ENCODE assay signal across 26 cellular contexts in the genomic region with DNA sequence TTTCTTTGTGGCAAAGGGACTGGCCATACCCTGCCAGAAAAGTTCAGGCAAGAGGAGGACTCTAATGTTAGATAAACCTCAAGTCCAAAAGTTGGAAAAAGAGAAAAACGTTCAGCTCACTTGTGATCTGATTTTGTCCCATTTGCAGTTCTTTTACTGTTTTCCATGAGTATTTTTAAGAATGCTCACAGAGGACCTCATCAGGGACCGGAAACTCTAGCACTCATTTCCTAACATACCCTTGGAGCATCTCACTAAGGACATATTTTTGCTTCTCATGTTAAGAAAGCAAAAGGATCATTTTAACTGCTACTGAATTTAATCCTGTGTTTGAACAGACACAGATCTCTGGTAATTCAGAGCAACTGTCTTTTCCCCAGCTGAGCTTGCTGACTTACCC. TPM values are rescaled to one million over a fixed set of nuclear protein-coding genes. Genes with fewer than 3 reads are reported as not detected.
A peak's percentile ranks its signal among the peaks of the same experiment; 100 is the strongest.
DNase-seq lines count a peak whose midpoint lies in the region; ATAC-seq and TF ChIP-seq lines count a peak whose summit lies in the region.
"Had no signal": no experiment of that assay in that cellular context is flagged by ENCODE, and none has a peak within 500 bp of the region (broad histone marks: within the 10 kb centered on the region; RNA-seq: fewer than 3 reads in every experiment).

No MANE protein-coding gene starts in this region.

- no peaks in the 10 kb centered on the region for H3K9me3 ChIP-seq in A673 (ENCODE audit: low read depth, low read length, poor library complexity, severe bottlenecking)
- no peaks in the 10 kb centered on the region for H3K9me3 ChIP-seq in IMR-90 (ENCODE audit: control insufficient read depth, insufficient read depth, low read length)
- no peaks in the 10 kb centered on the region for H3K9me3 ChIP-seq in hepatocyte (ENCODE audit: low read depth)
- no peaks in the 10 kb centered on the region for H3K9me3 ChIP-seq in psoas muscle
- H3K9me3 ChIP-seq: MG63, prostate gland, SK-N-SH had no signal

- 80% methylated on average over 1 of the region's 2 CpGs; no CpG with 5 or more reads in 1 of the 2 experiments for WGBS in IMR-90 (ENCODE audit: extremely low coverage in 2 of 2, insufficient read length in 1 of 2), 2 experiments
- 74% methylated on average over 2 of the region's 2 CpGs for WGBS in hepatocyte (ENCODE audit: low lambda C conversion rate, missing lambda C conversion rate)
- WGBS in psoas muscle, 3 donors, result 46 to 60% (median 58%) methylated on average over 2 of the region's 2 CpGs

- TF ChIP-seq CTCF in A673 (conservative IDR thresholded peaks at IDR 0.05; ENCODE audit: low read depth, low read length) (no peak), IMR-90 (conservative IDR thresholded peaks at IDR 0.05; ENCODE audit: low read depth, low read length) (no peak), hepatocyte (IDR thresholded peaks at IDR 0.05; ENCODE audit: poor library complexity) (no peak), psoas muscle (IDR thresholded peaks at IDR 0.05) (no peak)

- H2BK5ac ChIP-seq in IMR-90 (ENCODE audit: low read depth, low read length, poor library complexity, severe bottlenecking), result no peak overlapping the region

- POLR2A ChIA-PET in A673 (lab: Charles Lee; ENCODE audit: low non-redundant PET), result no interaction called here
- POLR2A ChIA-PET in IMR-90 (lab: Charles Lee; ENCODE audit: unreplicated experiment), result no interaction called here

- H3K9ac ChIP-seq in IMR-90 (ENCODE audit: low read depth, low read length), result peak overlapping the region; percentile 35; the same call in 1 of the 2 replicates
- H3K9ac ChIP-seq: SK-N-SH had no signal

- H3K4me3 ChIP-seq in A673 (ENCODE audit: low read depth, low read length, poor library complexity, severe bottlenecking) (no peak overlapping the region), IMR-90 (ENCODE audit: insufficient read depth, low read depth, low read length) (no peak overlapping the region), hepatocyte (no peak overlapping the region), psoas muscle (no peak overlapping the region)
- H3K4me3 ChIP-seq: K562, MG63, prostate gland, spleen had no signal

- TF ChIP-seq RAD21 in IMR-90 (IDR thresholded peaks at IDR 0.05; ENCODE audit: low read length), result no peak

- DNase-seq in A673 (ENCODE audit: low spot score), result no peak
- no peak for DNase-seq in IMR-90
- no peak for DNase-seq in hepatocyte (ENCODE audit: low spot score)
- DNase-seq in psoas muscle, result no peak
- no peak for DNase-seq in OCI-M1 (lab: John Stamatoyannopoulos, UW)
- DNase-seq in globus pallidus (ENCODE audit: low spot score), result no peak
- DNase-seq in activated CD8-positive, alpha-beta memory T cell treated with anti-CD3 and anti-CD28 coated beads, Interleukin-2, amount 50 U/mL, for 48 hours, result no peak
- DNase-seq: activated CD4-positive, alpha-beta T cell treated with anti-CD3 and anti-CD28 coated beads, Interleukin-2, amount 10 ng/mL, durations not matched to agents 24 days and 14 days; activated CD8-positive, alpha-beta memory T cell treated with anti-CD3 and anti-CD28 coated beads, Interleukin-2, amount 10 ng/mL, durations not matched to agents 7 days and 5 days; erythroblast; MG63; midbrain; NCI-H1436; NCI-H2171; NCI-H524 treated with DMSO at 0.1 percent for 48 hours; SK-N-SH; spleen; stimulated activated CD4-positive, alpha-beta T cell treated with anti-CD3 and anti-CD28 coated beads, Interleukin-4, amount 100 ng/mL, for 1 hour; stimulated activated naive CD4-positive, alpha-beta T cell had no signal

- in situ Hi-C loops in IMR-90 (cut with MboI; ENCODE audit: low sequenced_read_pairs), result no loop called here

- H2AK9ac ChIP-seq in IMR-90 (replicated peaks; ENCODE audit: low read depth, low read length, poor library complexity), result no peak overlapping the region

- peak overlapping the region; percentile 22; the same call in 1 of the 2 replicates for H3K14ac ChIP-seq in IMR-90 (replicated peaks; ENCODE audit: low read depth, low read length)

- H3K4me1 ChIP-seq in A673 (ENCODE audit: insufficient read depth, low read length, poor library complexity, severe bottlenecking), result peaks cover 29% of the 10 kb centered on the region
- peaks cover 15% of the 10 kb centered on the region for H3K4me1 ChIP-seq in IMR-90 (ENCODE audit: control insufficient read depth, insufficient read depth, low read length)
- H3K4me1 ChIP-seq in hepatocyte (ENCODE audit: insufficient read depth), result peaks cover 14% of the 10 kb centered on the region
- H3K4me1 ChIP-seq in psoas muscle, result peaks cover 7% of the 10 kb centered on the region

- BruUV-seq in A673 (replicated peaks; lab: Mats Ljungman, UMichigan), result no TSS peak
- BruUV-seq in IMR-90 (replicated peaks; lab: Mats Ljungman, UMichigan), result no TSS peak

- peak overlapping the region; percentile 35 for H3K4ac ChIP-seq in IMR-90 (ENCODE audit: low read depth, low read length)

- H3K56ac ChIP-seq in IMR-90 (ENCODE audit: extremely low read depth, insufficient read depth, low read length), result no peak overlapping the region

- no peak overlapping the region; the same call in 1 of the 2 replicates for H2BK20ac ChIP-seq in IMR-90 (ENCODE audit: low read depth, low read length)

- H3K79me2 ChIP-seq in hepatocyte, result no peaks in the 10 kb centered on the region

- H3K36me3 ChIP-seq in A673 (ENCODE audit: insufficient read depth, low read length, poor library complexity, severe bottlenecking) (no peaks in the 10 kb centered on the region), IMR-90 (ENCODE audit: control insufficient read depth, insufficient read depth, low read length) (no peaks in the 10 kb centered on the region), hepatocyte (replicated peaks; ENCODE audit: insufficient read depth, low read depth) (no peaks in the 10 kb centered on the region), psoas muscle (ENCODE audit: insufficient read depth in 1 of 2, low read depth in 1 of 2) (no peaks in the 10 kb centered on the region)
- H3K36me3 ChIP-seq: MG63, prostate gland, spleen had no signal

- ATAC-seq in IMR-90 (ENCODE audit: low read depth), result no peak; the same call in 1 of the 2 replicates
- ATAC-seq in psoas muscle, result no peak
- no peak for ATAC-seq in GM21528 (IDR thresholded peaks at IDR 0.05; ENCODE audit: low FRiP score, unreplicated experiment)
- ATAC-seq: activated CD8-positive, alpha-beta memory T cell treated with anti-CD3 and anti-CD28 coated beads, Interleukin-2, amount 10 ng/mL, durations not matched to agents 7 days and 5 days; K562 had no signal

- no peak overlapping the region for H2BK15ac ChIP-seq in IMR-90 (ENCODE audit: low read depth, low read length)

- H3K23ac ChIP-seq in IMR-90 (ENCODE audit: low read depth, low read length), result no peak overlapping the region

- H3K4me2 ChIP-seq in IMR-90 (ENCODE audit: low read depth, low read length) (peak overlapping the region; percentile 74), hepatocyte (peak overlapping the region; percentile 59)
- H3K4me2 ChIP-seq: SK-N-SH had no signal

- no peak for TF ChIP-seq POLR2A in IMR-90 (IDR thresholded peaks at IDR 0.05; ENCODE audit: low read depth, low read length)

- peak overlapping the region; percentile 5; the same call in 1 of the 2 replicates for H4K91ac ChIP-seq in IMR-90 (ENCODE audit: insufficient read depth, low read depth, low read length)

- H2AK5ac ChIP-seq in IMR-90 (ENCODE audit: low read depth, low read length), result peak overlapping the region; percentile 59; the same call in 1 of the 2 replicates

- H4K20me1 ChIP-seq in IMR-90 (ENCODE audit: insufficient read depth, low read length) (no peaks in the 10 kb centered on the region), hepatocyte (ENCODE audit: insufficient read depth, poor library complexity, severe bottlenecking) (no peaks in the 10 kb centered on the region)

- H2AFZ ChIP-seq in IMR-90 (replicated peaks; ENCODE audit: low read length, poor library complexity) (no peak overlapping the region), hepatocyte (no peak overlapping the region)

- H4K8ac ChIP-seq in IMR-90 (ENCODE audit: low read depth in 2 of 2, low read length in 2 of 2), result peak overlapping the region in 1 of 2 experiments; percentile 12; a peak in 1 of 4 replicates

- no peaks in the 10 kb centered on the region for H3K79me1 ChIP-seq in IMR-90 (ENCODE audit: low read depth in 1 of 2, low read length in 2 of 2)

- CTCF ChIA-PET in A673 (lab: Charles Lee) (no interaction called here), IMR-90 (lab: Yijun Ruan, JAX) (no interaction called here)

- H3K27me3 ChIP-seq in A673 (replicated peaks; ENCODE audit: insufficient read depth, low read depth, low read length, poor library complexity) (no peaks in the 10 kb centered on the region), IMR-90 (ENCODE audit: control insufficient read depth, insufficient read depth, low read length) (peaks cover 9% of the 10 kb centered on the region), hepatocyte (no peaks in the 10 kb centered on the region), psoas muscle (ENCODE audit: insufficient read depth in 3 of 3, low read length in 2 of 3) (peaks cover 0 to 6% (median 0%) of the 10 kb centered on the region in 3 donors)
- H3K27me3 ChIP-seq: MG63 had no signal

- H2BK120ac ChIP-seq in IMR-90 (ENCODE audit: low read depth, low read length), result peak overlapping the region; percentile 18; the same call in 1 of the 2 replicates

- peak overlapping the region; percentile 60 for H3K18ac ChIP-seq in IMR-90 (ENCODE audit: low read depth, low read length)

- intact Hi-C loops in A673 (cut with micrococcal nuclease; ENCODE audit: unreplicated experiment) (no loop called here), IMR-90 (cut with micrococcal nuclease) (loop anchor here (5.0 kb wide), 1 partner anchor 159 kb away; no protein-coding TSS in a partner anchor), psoas muscle (cut with DNase I) (no loop called here)

- 0 out of 2 replicates have a peak, but pooled peaks cover 3% of the 10 kb centered on the region for H3K9me1 ChIP-seq in IMR-90 (ENCODE audit: insufficient read depth, low read length)

- H4K5ac ChIP-seq in IMR-90 (ENCODE audit: low read depth, low read length), result peak overlapping the region; percentile 34; the same call in 1 of the 2 replicates

- H3K27ac ChIP-seq in A673 (ENCODE audit: low read depth, low read length, poor library complexity, severe bottlenecking), result peak overlapping the region; percentile 76
- peak overlapping the region; percentile 83; the same call in 1 of the 2 replicates for H3K27ac ChIP-seq in IMR-90 (ENCODE audit: insufficient read depth, low read length)
- peak overlapping the region; percentile 88 for H3K27ac ChIP-seq in hepatocyte
- peak overlapping the region; percentile 5 for H3K27ac ChIP-seq in psoas muscle
- H3K27ac ChIP-seq: C4-2B, spleen, VCaP had no signal

- no peaks in the 10 kb centered on the region for H3K9me2 ChIP-seq in hepatocyte (replicated peaks; ENCODE audit: insufficient read depth)
- H3K9me2 ChIP-seq: SK-N-SH had no signal

- dilution Hi-C loops in IMR-90 (cut with HindIII; ENCODE audit: low sequenced_read_pairs, unreplicated experiment), result no loop called here

RNA-seq across cellular contexts. Expression of a gene that starts 42.5 kb away (rescaled TPM):
- total RNA-seq in A673 (2021), result 0.86 and 1.5 TPM in 2 replicates
- total RNA-seq in IMR-90 (2012; rRNA removed), result 1.7 and 2.3 TPM in 2 replicates
- polyA plus RNA-seq in IMR-90 (2012; rRNA removed), result 0.83 and 1.0 TPM in 2 replicates
- 0.35 and 0.63 TPM in 2 replicates for polyA plus RNA-seq in IMR-90 (2012; cell fraction: cytosol; rRNA removed)
- polyA plus RNA-seq in IMR-90 (2012; cell fraction: nucleus; rRNA removed; ENCODE audit: low replicate concordance), result 0.21 and 0.54 TPM in 2 replicates
- 21.2 and 23.2 TPM in 2 replicates for total RNA-seq in hepatocyte
- 28.3 and 33.3 TPM in 2 replicates for polyA plus RNA-seq in hepatocyte
- total RNA-seq in psoas muscle, result 1 to 10 TPM; 3.4 to 6.4 (median 4.2) TPM
- 1 to 10 TPM in 2 of 3 donors, under 1 TPM in 1; 0.80 to 1.9 (median 1.2) TPM for polyA plus RNA-seq in psoas muscle
- total RNA-seq: activated CD4-positive, alpha-beta T cell treated with anti-CD3 and anti-CD28 coated beads, Interleukin-2, amount 10 ng/mL, durations not matched to agents 24 days and 14 days; activated CD8-positive, alpha-beta memory T cell treated with anti-CD3 and anti-CD28 coated beads, Interleukin-2, amount 10 ng/mL, durations not matched to agents 7 days and 5 days; activated T-helper 1 cell treated with anti-CD3 and anti-CD28 coated beads, Interleukin-12 subunit alpha, Interleukin-12 subunit beta, Interleukin-2, Interleukin-4 antibody, amounts not matched to agents 30 ng/mL and 10 ng/mL and 1 ng/mL, durations not matched to agents 14 hours and 24 hours and 36 hours; T-helper 2 cell treated with Interferon-gamma antibody and Interleukin-4, amounts not matched to agents 100 ng/mL and 5 ng/mL, for 36 hours had no signal
- polyA plus RNA-seq: K562 had no signal

Comparison
In these comparisons a context has a peak if more than half of its experiments do, and no peak if none do; other contexts are left out.
1. H3K27ac ChIP-seq: peak in every context shown above with its lines; median percentile 88 in hepatocyte; 83 in IMR-90; 76 in A673; 5 in psoas muscle.